21 cellular contexts compared by ENCODE assay signal in the genomic region with DNA sequence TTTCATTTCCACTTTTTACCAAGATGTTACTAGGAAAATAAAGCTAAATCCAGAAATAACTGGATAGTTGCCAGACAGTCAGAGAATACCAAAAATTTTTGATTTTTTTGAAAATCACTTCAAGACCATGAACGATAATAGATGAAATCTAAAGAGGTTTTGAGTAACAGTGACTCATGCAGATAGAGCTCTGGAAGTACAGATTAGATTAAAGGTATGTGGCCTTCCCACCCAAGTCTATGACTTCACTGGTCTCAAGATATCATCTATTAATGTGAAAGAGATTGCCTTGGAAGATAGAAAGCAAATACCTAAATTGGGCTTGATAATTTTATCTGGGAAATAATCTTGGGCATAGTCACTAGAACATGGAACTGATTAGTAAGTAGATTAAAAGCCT.
A peak's percentile ranks its signal among the peaks of the same experiment; 100 is the strongest.
DNase-seq lines count a peak whose midpoint lies in the region; ATAC-seq, FAIRE-seq and TF ChIP-seq lines count a peak whose summit lies in the region.
"Had no signal": no experiment of that assay in that cellular context is flagged by ENCODE, and none has a peak within 500 bp of the region (broad histone marks: within the 10 kb centered on the region; RNA-seq: fewer than 3 reads in every experiment).

No MANE protein-coding gene starts in this region.

- no peak for TF ChIP-seq CTCF in A549 (IDR thresholded peaks at IDR 0.05)

- H3K9me3 Mint-ChIP-seq in activated T-cell treated with anti-CD3 and anti-CD28 coated beads, Interleukin-2, amount 50 U/mL, for 4 hours: peaks cover 18% of the 10 kb centered on the region

- no peaks in the 10 kb centered on the region for H3K4me1 ChIP-seq in A549
- H3K4me1 ChIP-seq: BE2C had no signal

- H3K27ac ChIP-seq in A549: no peak overlapping the region

- peak; percentile 39 for FAIRE-seq in A549 (lab: Jason Lieb, UNC)
- FAIRE-seq: GM12878 had no signal

- 56% methylated on average over 1 of the region's 1 CpG for WGBS in A549 (ENCODE audit: missing lambda C conversion rate)

- no peak for TF ChIP-seq EP300 in A549 (IDR thresholded peaks at IDR 0.05)

- H3K4me1 Mint-ChIP-seq in activated T-cell treated with anti-CD3 and anti-CD28 coated beads, Interleukin-2, amount 50 U/mL, for 4 hours (ENCODE audit: low read depth): no peaks in the 10 kb centered on the region
- H3K4me1 Mint-ChIP-seq: IgD-negative memory B cell had no signal

- no peak for TF ChIP-seq RAD21 in A549 (conservative IDR thresholded peaks at IDR 0.05 in 1 of 2, IDR thresholded peaks at IDR 0.05 in 1 of 2)

- DNase-seq in A549 (ENCODE audit: low read depth in 1 of 2, low spot score in 1 of 2) (no peak), HS-27A (ENCODE audit: low read depth) (peak; percentile 73), amniotic epithelial cell (ENCODE audit: low read depth) (peak; percentile 41), non-pigmented ciliary epithelial cell (ENCODE audit: low read depth) (peak; percentile 51), islet precursor cell (no peak)
- no peak for DNase-seq in activated T-cell treated with anti-CD3 and anti-CD28 coated beads, Interleukin-2, amount 50 U/mL, for 4 hours
- DNase-seq: 8988T, BE2C, GOT3, HCEC 1CT, MV-4-11, NCI-H1105 treated with DMSO at 0.1 percent for 48 hours, NCI-H2081, NCI-H2171, NCI-H524 treated with DMSO at 0.1 percent for 48 hours, NCI-H82, Right ventricle myocardium superior, SW 1271 had no signal

- H3K4me3 Mint-ChIP-seq in activated T-cell treated with anti-CD3 and anti-CD28 coated beads, Interleukin-2, amount 50 U/mL, for 4 hours: no peak overlapping the region
- H3K4me3 Mint-ChIP-seq: IgD-negative memory B cell had no signal

- CTCF ChIA-PET in A549 (lab: Yijun Ruan, JAX): interaction anchor here (1.5 to 1.6 kb wide), 2 partner anchors 10 to 825 kb away, joined by 3 to 4 read pairs; no protein-coding TSS in a partner anchor

- POLR2A ChIA-PET in A549 (lab: Yijun Ruan, JAX): no interaction called here

- ATAC-seq in A549 (no peak), GM18498 (IDR thresholded peaks at IDR 0.05; ENCODE audit: unreplicated experiment) (no peak)
- no peak for ATAC-seq in activated T-cell treated with anti-CD3 and anti-CD28 coated beads, Interleukin-2, amount 50 U/mL, for 4 hours
- ATAC-seq: GM12878 had no signal

- no peak for TF ChIP-seq POLR2A in A549 (IDR thresholded peaks at IDR 0.05; ENCODE audit: low read length)

- no peak overlapping the region for H3K4me3 ChIP-seq in A549
- H3K4me3 ChIP-seq: GM12878 had no signal

- no peaks in the 10 kb centered on the region for H3K27me3 Mint-ChIP-seq in activated T-cell treated with anti-CD3 and anti-CD28 coated beads, Interleukin-2, amount 50 U/mL, for 4 hours (ENCODE audit: low read depth)
- H3K27me3 Mint-ChIP-seq: IgD-negative memory B cell had no signal

- H3K36me3 Mint-ChIP-seq in activated T-cell treated with anti-CD3 and anti-CD28 coated beads, Interleukin-2, amount 50 U/mL, for 4 hours (ENCODE audit: insufficient read depth): no peaks in the 10 kb centered on the region

- peaks cover 50% of the 10 kb centered on the region for H3K9me3 ChIP-seq in A549
- H3K9me3 ChIP-seq: BE2C had no signal

- no peak overlapping the region for H3K4me2 ChIP-seq in A549

TF ChIP-seq in A549, 52 proteins besides CTCF, POLR2A, EP300 and RAD21:
- no peak for TF ChIP-seq PHF8 (IDR thresholded peaks at IDR 0.05; ENCODE audit: borderline replicate concordance, low read depth)
- TF ChIP-seq EHMT2 (IDR thresholded peaks at IDR 0.05; ENCODE audit: low read depth): no peak
- no peak for TF ChIP-seq ESRRA (IDR thresholded peaks at IDR 0.05; ENCODE audit: borderline replicate concordance, low read length)
- TF ChIP-seq RCOR1 (IDR thresholded peaks at IDR 0.05; ENCODE audit: low read depth, low read length): no peak
- no peak for TF ChIP-seq CHD4 (IDR thresholded peaks at IDR 0.05; ENCODE audit: borderline replicate concordance)
- no peak for TF ChIP-seq POLR2AphosphoS2 (conservative IDR thresholded peaks at IDR 0.05; ENCODE audit: low read length)
- no peak for TF ChIP-seq EHF (CRISPR knock-in tag; IDR thresholded peaks at IDR 0.05)
- TF ChIP-seq ZFP36 (IDR thresholded peaks at IDR 0.05; ENCODE audit: borderline replicate concordance, partially characterized antibody): no peak
- no peak for TF ChIP-seq HOXA7 (CRISPR knock-in tag; IDR thresholded peaks at IDR 0.05)
- TF ChIP-seq MYC (IDR thresholded peaks at IDR 0.05; ENCODE audit: borderline replicate concordance, low read length): no peak
- TF ChIP-seq MAX (IDR thresholded peaks at IDR 0.05): no peak
- no peak for TF ChIP-seq CEBPB (IDR thresholded peaks at IDR 0.05)
- TF ChIP-seq NR3C1 (IDR thresholded peaks at IDR 0.05): no peak
- no peak for TF ChIP-seq PBX3 (IDR thresholded peaks at IDR 0.05)
- TF ChIP-seq FOSB (CRISPR knock-in tag; IDR thresholded peaks at IDR 0.05): no peak
- TF ChIP-seq E2F6 (IDR thresholded peaks at IDR 0.05; ENCODE audit: borderline replicate concordance, low read depth): no peak
- TF ChIP-seq ZC3H11A (IDR thresholded peaks at IDR 0.05): no peak
- TF ChIP-seq MAFK (IDR thresholded peaks at IDR 0.05; ENCODE audit: partially characterized antibody): no peak
TF ChIP-seq in A549: peak in this region for 0.

Comparison
In these comparisons a context has a peak if more than half of its experiments do, and no peak if none do; other contexts are left out.
1. DNase-seq: peak in HS-27A (single experiment), amniotic epithelial cell (single experiment) and non-pigmented ciliary epithelial cell (single experiment); none in A549 (0 of 2), islet precursor cell (single experiment) and activated T-cell treated with anti-CD3 and anti-CD28 coated beads, Interleukin-2, amount 50 U/mL, for 4 hours (single experiment).